In the genomic region with DNA sequence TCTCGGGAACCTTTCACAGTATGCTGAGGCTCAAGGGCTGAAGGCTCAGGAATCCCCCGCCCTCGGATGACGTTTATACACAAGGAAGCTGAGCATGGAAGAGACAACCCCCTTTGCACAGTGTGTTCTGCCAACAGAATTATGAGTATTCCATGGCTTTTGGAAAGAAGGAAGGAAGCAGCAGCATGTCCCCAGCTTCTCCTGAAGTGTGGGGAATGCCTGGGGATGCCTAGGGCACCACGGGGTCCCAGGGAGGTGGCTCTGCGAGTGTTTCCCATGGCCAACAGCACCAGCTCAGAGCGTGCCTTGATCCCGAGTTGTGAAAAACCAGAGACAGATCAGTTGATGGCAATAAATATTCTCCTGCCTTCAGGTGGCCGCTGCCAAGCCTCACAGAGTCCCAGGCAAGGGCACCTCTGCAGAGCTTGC, we compare ENCODE assay signal across 15 cellular contexts.
A peak's percentile ranks its signal among the peaks of the same experiment; 100 is the strongest.
DNase-seq lines count a peak whose midpoint lies in the region; ATAC-seq lines count a peak whose summit lies in the region.
"Had no signal": no experiment of that assay in that cellular context is flagged by ENCODE, and none has a peak within 500 bp of the region (broad histone marks: within the 10 kb centered on the region; RNA-seq: fewer than 3 reads in every experiment).

No MANE protein-coding gene starts in this region.

- intact Hi-C loops in sciatic nerve (cut with DNase I) = no loop called here
- intact Hi-C loops in activated CD4-positive, alpha-beta memory T cell treated with anti-CD3 and anti-CD28 coated beads for 36 hours (cut with micrococcal nuclease) = no loop called here

- H3K27me3 Mint-ChIP-seq in activated CD4-positive, alpha-beta memory T cell treated with anti-CD3 and anti-CD28 coated beads for 36 hours = no peaks in the 10 kb centered on the region
- H3K27me3 Mint-ChIP-seq: activated T-cell treated with anti-CD3 and anti-CD28 coated beads, Interleukin-2, amount 50 U/mL, for 24 hours had no signal

- H3K4me1 Mint-ChIP-seq in activated CD4-positive, alpha-beta memory T cell treated with anti-CD3 and anti-CD28 coated beads for 36 hours (ENCODE audit: low read depth) = peaks cover 3% of the 10 kb centered on the region

- no peaks in the 10 kb centered on the region for H3K9me3 Mint-ChIP-seq in activated CD4-positive, alpha-beta memory T cell treated with anti-CD3 and anti-CD28 coated beads for 36 hours
- H3K9me3 Mint-ChIP-seq: activated T-cell treated with anti-CD3 and anti-CD28 coated beads, Interleukin-2, amount 50 U/mL, for 24 hours; memory B cell had no signal

- POLR2A ChIA-PET in activated CD4-positive, alpha-beta memory T cell treated with anti-CD3 and anti-CD28 coated beads for 36 hours (lab: Charles Lee) = no interaction called here

- H3K4me3 ChIP-seq in ACC112 (ENCODE audit: low read depth, low read length) = no peak overlapping the region
- H3K4me3 ChIP-seq: skin epidermis had no signal

- no peaks in the 10 kb centered on the region for H3K27me3 ChIP-seq in ACC112 (ENCODE audit: insufficient read depth, low read length)

- H3K27ac ChIP-seq in ACC112 (ENCODE audit: low read depth, low read length) = peak overlapping the region; percentile 48; the same call in 1 of the 2 replicates
- peak overlapping the region; percentile 13 for H3K27ac ChIP-seq in cingulate gyrus (ENCODE audit: low read depth, low read length)
- H3K27ac ChIP-seq: HL-60 had no signal

- no peak overlapping the region for H3K27ac Mint-ChIP-seq in activated CD4-positive, alpha-beta memory T cell treated with anti-CD3 and anti-CD28 coated beads for 36 hours
- H3K27ac Mint-ChIP-seq: activated T-cell treated with anti-CD3 and anti-CD28 coated beads, Interleukin-2, amount 50 U/mL, for 24 hours; memory B cell had no signal

- DNase-seq in iris pigment epithelial cell (ENCODE audit: low read depth) (peak; percentile 77), sciatic nerve (ENCODE audit: low spot score) (no peak), C1 segment of cervical spinal cord (lab: John Stamatoyannopoulos, UW) (no peak)
- DNase-seq in activated CD4-positive, alpha-beta memory T cell treated with anti-CD3 and anti-CD28 coated beads for 36 hours = no peak
- DNase-seq: ACHN; activated T-cell treated with anti-CD3 and anti-CD28 coated beads, Interleukin-2, amount 50 U/mL, for 24 hours; MV-4-11; NCI-H526 had no signal

- no peaks in the 10 kb centered on the region for H3K36me3 ChIP-seq in ACC112 (ENCODE audit: insufficient read depth, low read length)

- no peaks in the 10 kb centered on the region for H3K79me2 ChIP-seq in ACC112 (ENCODE audit: control insufficient read depth, insufficient read depth, low read length, unreplicated experiment)

- CTCF ChIA-PET in activated CD4-positive, alpha-beta memory T cell treated with anti-CD3 and anti-CD28 coated beads for 36 hours (lab: Charles Lee) = interaction anchor here (0.7 to 2.2 kb wide), 4 partner anchors 13 to 511 kb away, joined by 3 to 10 read pairs (median 4); no protein-coding TSS in a partner anchor

- H3K4me3 Mint-ChIP-seq in activated CD4-positive, alpha-beta memory T cell treated with anti-CD3 and anti-CD28 coated beads for 36 hours = no peak overlapping the region
- H3K4me3 Mint-ChIP-seq: activated T-cell treated with anti-CD3 and anti-CD28 coated beads, Interleukin-2, amount 50 U/mL, for 24 hours; memory B cell had no signal

- peaks cover 56% of the 10 kb centered on the region for H3K4me1 ChIP-seq in ACC112 (ENCODE audit: control insufficient read depth, insufficient read depth, low read length, unreplicated experiment)

- H3K36me3 Mint-ChIP-seq in activated CD4-positive, alpha-beta memory T cell treated with anti-CD3 and anti-CD28 coated beads for 36 hours = no peaks in the 10 kb centered on the region
- H3K36me3 Mint-ChIP-seq: memory B cell had no signal

- ATAC-seq in sciatic nerve (peak; percentile 77), HG03025 (IDR thresholded peaks at IDR 0.05; ENCODE audit: low FRiP score, unreplicated experiment) (no peak), GM19324 (IDR thresholded peaks at IDR 0.05; ENCODE audit: low FRiP score, unreplicated experiment) (no peak)

- H2AFZ ChIP-seq in ACC112 (ENCODE audit: low read length, unreplicated experiment) = no peak overlapping the region
